Comparison of ENCODE assay signal across 9 cellular contexts in the genomic region with DNA sequence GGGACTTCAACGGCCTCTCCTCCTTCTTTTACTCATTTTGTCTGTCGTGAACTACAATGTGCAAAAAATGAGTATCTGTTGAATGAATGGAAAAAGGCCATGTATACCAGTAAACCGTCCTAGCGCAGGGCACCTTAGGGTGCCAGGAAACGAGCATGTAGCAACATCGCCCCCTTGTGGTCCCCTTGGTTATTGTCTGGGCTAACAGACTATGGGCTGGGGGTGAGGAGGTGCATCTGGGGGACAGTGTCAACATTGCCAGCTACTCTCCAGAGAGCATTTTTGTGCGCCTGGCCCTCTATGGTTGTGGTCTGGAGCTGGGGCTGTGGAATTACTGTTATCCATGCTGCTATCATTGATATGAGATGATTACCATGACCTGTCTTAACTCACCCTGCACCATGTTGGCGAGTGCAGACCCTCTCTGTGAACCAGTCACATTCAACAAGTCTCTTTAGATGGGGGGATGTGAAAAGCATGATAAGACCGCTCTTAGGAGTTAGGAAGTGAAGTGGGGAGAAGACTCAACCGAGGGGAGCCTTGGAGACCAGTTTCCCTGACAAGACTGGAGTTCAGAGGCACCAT. TPM values are rescaled to one million over a fixed set of nuclear protein-coding genes. Genes with fewer than 3 reads are reported as not detected.
DNase-seq lines count a peak whose midpoint lies in the region; ATAC-seq and TF ChIP-seq lines count a peak whose summit lies in the region.
"Had no signal": no experiment of that assay in that cellular context is flagged by ENCODE, and none has a peak within 500 bp of the region (broad histone marks: within the 10 kb centered on the region; RNA-seq: fewer than 3 reads in every experiment).

No MANE protein-coding gene starts in this region.

- POLR2A ChIA-PET in AG04449 (lab: Yijun Ruan, JAX): no interaction called here
- POLR2A ChIA-PET in activated CD8-positive, alpha-beta T cell treated with anti-CD3 and anti-CD28 coated beads for 36 hours (lab: Charles Lee): interaction anchor here (1.1 kb wide), 1 partner anchor 46 kb away, joined by 3 read pairs; no protein-coding TSS in a partner anchor
- POLR2A ChIA-PET in naive thymus-derived CD4-positive, alpha-beta T cell (lab: Charles Lee): no interaction called here

- CTCF ChIA-PET in AG04449 (lab: Yijun Ruan, JAX): interaction anchor here (0.7 to 7.8 kb wide), 12 partner anchors 10 to 71 kb away, joined by 3 to 72 read pairs (median 6); no protein-coding TSS in a partner anchor
- CTCF ChIA-PET in activated CD8-positive, alpha-beta T cell treated with anti-CD3 and anti-CD28 coated beads for 36 hours (lab: Charles Lee): interaction anchor here (0.6 to 5.1 kb wide), 16 partner anchors 8 to 152 kb away, joined by 3 to 55 read pairs (median 3); no protein-coding TSS in a partner anchor
- CTCF ChIA-PET in naive thymus-derived CD4-positive, alpha-beta T cell (lab: Charles Lee): interaction anchor here (0.7 to 1.5 kb wide), 3 partner anchors 9 to 54 kb away, joined by 3 to 4 read pairs (median 3); partner anchors contain the start of gene NUP62

- H3K4me1 ChIP-seq in endodermal cell (ENCODE audit: control insufficient read depth, insufficient read depth, low read length): no peaks in the 10 kb centered on the region
- H3K4me1 ChIP-seq in naive thymus-derived CD4-positive, alpha-beta T cell (ENCODE audit: control insufficient read depth in 2 of 2, insufficient read depth in 2 of 2, low read length in 2 of 2): no peaks in the 10 kb centered on the region

- H3K4me3 ChIP-seq in AG04449 (ENCODE audit: low read depth, low read length) (no peak overlapping the region), endodermal cell (ENCODE audit: low read length) (no peak overlapping the region)
- H3K4me3 ChIP-seq in naive thymus-derived CD4-positive, alpha-beta T cell (ENCODE audit: low read length): no peak overlapping the region
- H3K4me3 ChIP-seq: skin epidermis had no signal

- H3K4me1 Mint-ChIP-seq in activated CD8-positive, alpha-beta T cell treated with anti-CD3 and anti-CD28 coated beads for 36 hours (ENCODE audit: low read depth): peaks cover 10% of the 10 kb centered on the region
- H3K4me1 Mint-ChIP-seq in endodermal cell: no peaks in the 10 kb centered on the region
- peaks cover 0 to 7% (median 0%) of the 10 kb centered on the region in 7 donors for H3K4me1 Mint-ChIP-seq in naive thymus-derived CD4-positive, alpha-beta T cell

- DNase-seq in AG04449 (ENCODE audit: low read depth, low spot score) (no peak), GM20000 (ENCODE audit: low spot score) (peak; percentile 70), NCI-H748 treated with DMSO at 0.1 percent for 48 hours (lab: John Stamatoyannopoulos, UW) (peak; percentile 63), endodermal cell (peak; percentile 90)
- peak; percentile 90 for DNase-seq in activated CD8-positive, alpha-beta T cell treated with anti-CD3 and anti-CD28 coated beads for 36 hours
- peak; percentile 49 to 79 (median 67) for DNase-seq in naive thymus-derived CD4-positive, alpha-beta T cell
- DNase-seq in stimulated activated naive CD4-positive, alpha-beta T cell (lab: John Stamatoyannopoulos, UW): peak; percentile 48 to 79 (median 66)

- H3K27ac ChIP-seq in endodermal cell (ENCODE audit: low read depth, low read length): no peak overlapping the region
- no peak overlapping the region for H3K27ac ChIP-seq in naive thymus-derived CD4-positive, alpha-beta T cell (ENCODE audit: low read depth, low read length)
- H3K27ac ChIP-seq: skin epidermis had no signal

- peaks cover 11% of the 10 kb centered on the region for H3K36me3 ChIP-seq in endodermal cell (ENCODE audit: control insufficient read depth, insufficient read depth, low read length)
- peaks cover 0 to 46% (median 3%) of the 10 kb centered on the region in 3 experiments for H3K36me3 ChIP-seq in naive thymus-derived CD4-positive, alpha-beta T cell (ENCODE audit: control insufficient read depth in 2 of 3, insufficient read depth in 3 of 3, low read length in 3 of 3)

- H3K9ac ChIP-seq in endodermal cell (ENCODE audit: extremely low read depth, low read length, poor library complexity, severe bottlenecking): no peak overlapping the region

- ATAC-seq in activated CD8-positive, alpha-beta T cell treated with anti-CD3 and anti-CD28 coated beads for 36 hours: peak; percentile 78
- ATAC-seq in naive thymus-derived CD4-positive, alpha-beta T cell: peak; percentile 73
- ATAC-seq in HG02678 (IDR thresholded peaks at IDR 0.05; ENCODE audit: unreplicated experiment): no peak

- TF ChIP-seq CTCF in AG04449 (IDR thresholded peaks at IDR 0.05; ENCODE audit: insufficient read depth, low read length, missing control alignments) (peak; percentile 78), GM20000 (IDR thresholded peaks at IDR 0.05; ENCODE audit: extremely low read depth, missing control alignments) (peak; percentile 80), endodermal cell (conservative IDR thresholded peaks at IDR 0.05) (peak; percentile 96)
- peak; percentile 92 for TF ChIP-seq CTCF in activated CD8-positive, alpha-beta T cell treated with anti-CD3 and anti-CD28 coated beads for 36 hours (IDR thresholded peaks at IDR 0.05)

- no peaks in the 10 kb centered on the region for H3K27me3 ChIP-seq in endodermal cell (ENCODE audit: control insufficient read depth, insufficient read depth, low read length, poor library complexity, severe bottlenecking)
- no peaks in the 10 kb centered on the region for H3K27me3 ChIP-seq in naive thymus-derived CD4-positive, alpha-beta T cell (ENCODE audit: control insufficient read depth in 2 of 2, insufficient read depth in 2 of 2, low read length in 2 of 2)

- WGBS in endodermal cell (ENCODE audit: insufficient coverage in 1 of 2, insufficient read length in 1 of 2), 2 experiments: 46 to 49% methylated on average over 5 to 10 of the region's 10 CpGs

- no peaks in the 10 kb centered on the region for H3K9me3 ChIP-seq in endodermal cell (ENCODE audit: control insufficient read depth, low read length)
- no peaks in the 10 kb centered on the region for H3K9me3 ChIP-seq in naive thymus-derived CD4-positive, alpha-beta T cell (ENCODE audit: control insufficient read depth in 2 of 3, low read length in 3 of 3)

- no peaks in the 10 kb centered on the region for H3K27me3 Mint-ChIP-seq in activated CD8-positive, alpha-beta T cell treated with anti-CD3 and anti-CD28 coated beads for 36 hours
- H3K27me3 Mint-ChIP-seq in endodermal cell (ENCODE audit: insufficient read depth): no peaks in the 10 kb centered on the region
- H3K27me3 Mint-ChIP-seq in naive thymus-derived CD4-positive, alpha-beta T cell: no peaks in the 10 kb centered on the region

- no peaks in the 10 kb centered on the region for H3K9me3 Mint-ChIP-seq in activated CD8-positive, alpha-beta T cell treated with anti-CD3 and anti-CD28 coated beads for 36 hours
- no peaks in the 10 kb centered on the region for H3K9me3 Mint-ChIP-seq in endodermal cell
- peaks cover 0 to 5% (median 0%) of the 10 kb centered on the region in 11 donors for H3K9me3 Mint-ChIP-seq in naive thymus-derived CD4-positive, alpha-beta T cell

- H3K4me3 Mint-ChIP-seq in activated CD8-positive, alpha-beta T cell treated with anti-CD3 and anti-CD28 coated beads for 36 hours: no peak overlapping the region
- H3K4me3 Mint-ChIP-seq in endodermal cell: no peak overlapping the region
- no peak overlapping the region for H3K4me3 Mint-ChIP-seq in naive thymus-derived CD4-positive, alpha-beta T cell

- H3K36me3 Mint-ChIP-seq in activated CD8-positive, alpha-beta T cell treated with anti-CD3 and anti-CD28 coated beads for 36 hours (ENCODE audit: low read depth): peaks cover 19% of the 10 kb centered on the region
- H3K36me3 Mint-ChIP-seq in endodermal cell (ENCODE audit: low read depth): peaks cover 34% of the 10 kb centered on the region
- H3K36me3 Mint-ChIP-seq in naive thymus-derived CD4-positive, alpha-beta T cell: peaks cover 8 to 41% (median 24%) of the 10 kb centered on the region in 5 donors

- intact Hi-C loops in activated CD8-positive, alpha-beta T cell treated with anti-CD3 and anti-CD28 coated beads for 36 hours (cut with micrococcal nuclease): loop anchor here (2.0 kb wide), 2 partner anchors 43 to 51 kb away; no protein-coding TSS in a partner anchor
- intact Hi-C loops in naive thymus-derived CD4-positive, alpha-beta T cell (cut with micrococcal nuclease): loop anchor here (1.0 to 10.0 kb wide), 2 partner anchors 46 to 119 kb away; partner anchors contain the start of gene PNKP (in 1 of the 2)

- no peak overlapping the region for H3K27ac Mint-ChIP-seq in activated CD8-positive, alpha-beta T cell treated with anti-CD3 and anti-CD28 coated beads for 36 hours
- no peak overlapping the region for H3K27ac Mint-ChIP-seq in endodermal cell
- no peak overlapping the region for H3K27ac Mint-ChIP-seq in naive thymus-derived CD4-positive, alpha-beta T cell

RNA-seq across cellular contexts. Expression of gene SIGLEC11, which starts 22.8 kb away (rescaled TPM):
- total RNA-seq in activated CD8-positive, alpha-beta T cell treated with anti-CD3 and anti-CD28 coated beads for 36 hours: not detected
- not detected for total RNA-seq in endodermal cell
- not detected for polyA plus RNA-seq in endodermal cell (2013, experiment 1 of 2)
- not detected for polyA plus RNA-seq in endodermal cell (2013, experiment 2 of 2)
- 1 to 10 TPM in 1 of 5 experiments, under 1 TPM in 3, not detected in 1; 0.14 to 1.3 (median 0.39) TPM for total RNA-seq in naive thymus-derived CD4-positive, alpha-beta T cell
- not detected for polyA plus RNA-seq in naive thymus-derived CD4-positive, alpha-beta T cell

RNA-seq across cellular contexts. Expression of gene VRK3, which starts 41.4 kb away (rescaled TPM):
- 10 to 100 TPM; 37.4 to 38.0 TPM for total RNA-seq in activated CD8-positive, alpha-beta T cell treated with anti-CD3 and anti-CD28 coated beads for 36 hours
- total RNA-seq in endodermal cell: 10 to 100 TPM; 43.5 to 48.9 TPM
- polyA plus RNA-seq in endodermal cell (2013, experiment 1 of 2): 41.0 TPM
- 37.5 TPM for polyA plus RNA-seq in endodermal cell (2013, experiment 2 of 2)
- 100 to 1,000 TPM in 2 of 5 experiments, 10 to 100 TPM in 3; 70.6 to 121 (median 84.7) TPM for total RNA-seq in naive thymus-derived CD4-positive, alpha-beta T cell
- 10 to 100 TPM; 73.9 to 98.4 TPM for polyA plus RNA-seq in naive thymus-derived CD4-positive, alpha-beta T cell

RNA-seq across cellular contexts. Expression of gene ZNF473, which starts 42.1 kb away (rescaled TPM):
- total RNA-seq in activated CD8-positive, alpha-beta T cell treated with anti-CD3 and anti-CD28 coated beads for 36 hours: 1 to 10 TPM; 8.9 to 9.2 TPM
- 10 to 100 TPM in 1 of 2 donors, 1 to 10 TPM in 1; 9.5 to 12.0 TPM for total RNA-seq in endodermal cell
- polyA plus RNA-seq in endodermal cell (2013, experiment 1 of 2): 11.0 TPM
- polyA plus RNA-seq in endodermal cell (2013, experiment 2 of 2): 10.1 TPM
- 10 to 100 TPM in 2 of 5 experiments, 1 to 10 TPM in 3; 6.3 to 13.9 (median 9.6) TPM for total RNA-seq in naive thymus-derived CD4-positive, alpha-beta T cell
- polyA plus RNA-seq in naive thymus-derived CD4-positive, alpha-beta T cell: 1 to 10 TPM; 2.8 to 7.5 TPM

RNA-seq across cellular contexts. Expression of gene NUP62, which starts 54.4 kb away (rescaled TPM):
- total RNA-seq in activated CD8-positive, alpha-beta T cell treated with anti-CD3 and anti-CD28 coated beads for 36 hours: 100 to 1,000 TPM; 113 to 119 TPM
- total RNA-seq in endodermal cell: 10 to 100 TPM; 84.9 to 96.4 TPM
- polyA plus RNA-seq in endodermal cell (2013, experiment 1 of 2): 80.0 TPM
- 78.3 TPM for polyA plus RNA-seq in endodermal cell (2013, experiment 2 of 2)
- total RNA-seq in naive thymus-derived CD4-positive, alpha-beta T cell: 100 to 1,000 TPM in 1 of 5 experiments, 10 to 100 TPM in 4; 26.9 to 130 (median 52.4) TPM
- polyA plus RNA-seq in naive thymus-derived CD4-positive, alpha-beta T cell: 10 to 100 TPM; 46.3 to 65.0 TPM

RNA-seq across cellular contexts. Expression of gene ATF5, which starts 54.7 kb away (rescaled TPM):
- total RNA-seq in activated CD8-positive, alpha-beta T cell treated with anti-CD3 and anti-CD28 coated beads for 36 hours: 10 to 100 TPM; 11.8 TPM
- total RNA-seq in endodermal cell: 10 to 100 TPM in 1 of 2 donors, 1 to 10 TPM in 1; 7.4 to 12.0 TPM
- 11.8 TPM for polyA plus RNA-seq in endodermal cell (2013, experiment 1 of 2)
- polyA plus RNA-seq in endodermal cell (2013, experiment 2 of 2): 9.1 TPM
- 10 to 100 TPM in 3 of 5 experiments, 1 to 10 TPM in 2; 5.9 to 16.1 (median 14.9) TPM for total RNA-seq in naive thymus-derived CD4-positive, alpha-beta T cell
- 1 to 10 TPM; 1.6 to 1.9 TPM for polyA plus RNA-seq in naive thymus-derived CD4-positive, alpha-beta T cell
